ENCODE assay signal across 29 cellular contexts in the genomic region with DNA sequence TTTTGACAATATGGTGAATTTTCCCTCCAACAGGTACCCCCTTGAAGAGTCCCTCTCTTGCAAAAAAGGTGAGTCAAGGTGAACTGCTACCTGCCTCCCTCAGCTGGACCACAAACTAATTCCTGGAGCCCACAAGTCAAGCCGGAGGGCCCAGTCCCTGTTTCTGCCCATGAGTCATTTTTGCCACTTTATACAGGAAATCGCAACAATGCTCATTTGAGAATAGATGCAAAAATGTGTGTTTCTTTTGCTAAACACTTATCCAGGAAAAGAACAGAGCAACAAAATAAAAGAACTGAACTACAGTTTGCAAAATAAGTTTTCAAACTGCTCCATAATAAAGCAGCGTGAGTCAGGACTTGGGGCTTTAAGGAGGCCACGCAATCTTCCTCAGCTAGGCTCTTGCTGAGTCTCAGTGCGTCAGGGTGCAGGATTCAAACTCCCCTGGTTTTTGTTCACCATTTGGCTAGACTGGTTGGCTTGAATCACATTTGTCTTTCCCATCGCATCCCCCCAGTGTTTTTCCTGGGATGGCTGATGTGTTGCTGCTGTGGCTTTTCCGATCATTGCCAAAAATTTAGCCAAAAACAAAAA.
DNase-seq lines count a peak whose midpoint lies in the region; ATAC-seq and TF ChIP-seq lines count a peak whose summit lies in the region.
"Had no signal": no experiment of that assay in that cellular context is flagged by ENCODE, and none has a peak within 500 bp of the region (broad histone marks: within the 10 kb centered on the region; RNA-seq: fewer than 3 reads in every experiment).

No MANE protein-coding gene starts in this region.

- H3K79me2 ChIP-seq in mammary epithelial cell (ENCODE audit: insufficient read depth, low read length) = no peaks in the 10 kb centered on the region
- H3K79me2 ChIP-seq in PC-9 (ENCODE audit: low read depth) = no peaks in the 10 kb centered on the region

- H3K27me3 ChIP-seq in mammary epithelial cell (ENCODE audit: insufficient read depth, low read length) (no peaks in the 10 kb centered on the region), PC-9 (ENCODE audit: insufficient read depth, low read depth) (peaks cover 76% of the 10 kb centered on the region)
- H3K27me3 ChIP-seq: upper lobe of right lung had no signal

- BruUV-seq in mammary epithelial cell (replicated peaks; lab: Mats Ljungman, UMichigan) (no TSS peak), MCF 10A (replicated peaks; lab: Mats Ljungman, UMichigan) (no TSS peak), PC-9 (replicated peaks; lab: Mats Ljungman, UMichigan) (no TSS peak)

- no peaks in the 10 kb centered on the region for H3K9me2 ChIP-seq in PC-9 (ENCODE audit: insufficient read depth)

- in situ Hi-C loops in mammary epithelial cell (cut with MboI; ENCODE audit: low sequenced_read_pairs in 2 of 2) = loop anchor here in 1 of 2 donors (10.0 kb wide), 1 partner anchor 247 kb away; no protein-coding TSS in a partner anchor

- no peaks in the 10 kb centered on the region for H3K9me3 Mint-ChIP-seq in MCF 10A (ENCODE audit: unreplicated experiment)
- H3K9me3 Mint-ChIP-seq: activated CD4-positive, alpha-beta memory T cell treated with anti-CD3 and anti-CD28 coated beads, Interleukin-2, amount 10 ng/mL, durations not matched to agents 7 days and 5 days; activated naive CD8-positive, alpha-beta T cell treated with anti-CD3 and anti-CD28 coated beads, Interleukin-2, amount 10 ng/mL, durations not matched to agents 7 days and 5 days; CD4-positive, alpha-beta memory T cell; central memory CD8-positive, alpha-beta T cell; dendritic cell treated with granulocyte-macrophage colony-stimulating factor and Interleukin-4, amounts not matched to agents 40 ng/mL and 50 ng/mL, for 4 days; IgD-negative memory B cell; natural killer cell treated with Interleukin-12 subunit alpha and Interleukin-12 subunit beta and Interleukin-15 and Interleukin-18, amount 100 ng/mL, for 72 hours; T-helper 1 cell treated with Interleukin-12 subunit alpha and Interleukin-12 subunit beta and Interleukin-4 antibody, amounts not matched to agents 30 μg/mL and 1 μg/mL, for 36 hours had no signal

- H3K36me3 ChIP-seq in mammary epithelial cell (ENCODE audit: insufficient read depth, low read length) (no peaks in the 10 kb centered on the region), PC-9 (ENCODE audit: low read depth) (no peaks in the 10 kb centered on the region)

- peaks cover 45% of the 10 kb centered on the region for H3K36me3 Mint-ChIP-seq in MCF 10A (ENCODE audit: insufficient read depth, unreplicated experiment)
- H3K36me3 Mint-ChIP-seq: activated naive CD8-positive, alpha-beta T cell treated with anti-CD3 and anti-CD28 coated beads, Interleukin-2, amount 10 ng/mL, durations not matched to agents 7 days and 5 days; CD4-positive, alpha-beta memory T cell; IgD-negative memory B cell; natural killer cell treated with Interleukin-12 subunit alpha and Interleukin-12 subunit beta and Interleukin-15 and Interleukin-18, amount 100 ng/mL, for 72 hours had no signal

- H3K4me3 ChIP-seq in mammary epithelial cell (replicated peaks in 1 of 3; ENCODE audit: insufficient read depth in 1 of 3, low read depth in 2 of 3, low read length in 3 of 3) (no peak overlapping the region), PC-9 (no peak overlapping the region)
- H3K4me3 ChIP-seq: SK-N-MC, upper lobe of right lung had no signal

- H3K4me2 ChIP-seq in mammary epithelial cell (ENCODE audit: insufficient read depth, low read depth, low read length) (no peak overlapping the region), PC-9 (no peak overlapping the region)

- CTCF ChIA-PET in mammary epithelial cell (lab: Charles Lee; ENCODE audit: low non-redundant PET) (no interaction called here), MCF 10A (lab: Yijun Ruan, JAX) (interaction anchor here (0.6 to 1.9 kb wide), 7 partner anchors 14 to 899 kb away, joined by 3 to 6 read pairs (median 3); no protein-coding TSS in a partner anchor), PC-9 (lab: Charles Lee) (no interaction called here)

- TF ChIP-seq CTCF in mammary epithelial cell (conservative IDR thresholded peaks at IDR 0.05 in 1 of 2, IDR thresholded peaks at IDR 0.05 in 1 of 2; ENCODE audit: extremely low read depth in 1 of 2, insufficient read depth in 1 of 2, low read depth in 1 of 2, low read length in 2 of 2) (no peak), MCF 10A (IDR thresholded peaks at IDR 0.05; ENCODE audit: unreplicated experiment) (no peak), GM20000 (IDR thresholded peaks at IDR 0.05; ENCODE audit: extremely low read depth, missing control alignments) (no peak), PC-9 (conservative IDR thresholded peaks at IDR 0.05) (no peak)

- 80% methylated on average over 7 of the region's 7 CpGs for WGBS in mammary epithelial cell (ENCODE audit: low coverage, missing lambda C conversion rate)

- no peak overlapping the region for H3K9ac ChIP-seq in mammary epithelial cell (ENCODE audit: insufficient read depth, low read length)

- H3K27me3 Mint-ChIP-seq in MCF 10A (ENCODE audit: insufficient read depth, unreplicated experiment) = no peaks in the 10 kb centered on the region
- H3K27me3 Mint-ChIP-seq: activated CD4-positive, alpha-beta memory T cell treated with anti-CD3 and anti-CD28 coated beads, Interleukin-2, amount 10 ng/mL, durations not matched to agents 7 days and 5 days; CD4-positive, alpha-beta memory T cell; central memory CD8-positive, alpha-beta T cell; dendritic cell treated with granulocyte-macrophage colony-stimulating factor and Interleukin-4, amounts not matched to agents 40 ng/mL and 50 ng/mL, for 4 days; natural killer cell treated with Interleukin-12 subunit alpha and Interleukin-12 subunit beta and Interleukin-15 and Interleukin-18, amount 100 ng/mL, for 72 hours had no signal

- intact Hi-C loops in mammary epithelial cell (cut with micrococcal nuclease) = no loop called here
- intact Hi-C loops in MCF 10A (cut with micrococcal nuclease) = no loop called here
- intact Hi-C loops in PC-9 (cut with micrococcal nuclease; ENCODE audit: unreplicated experiment) = no loop called here

- DNase-seq in mammary epithelial cell (peak; percentile 78), MCF 10A (ENCODE audit: unreplicated experiment) (no peak), astrocyte of the hippocampus (ENCODE audit: low read depth, low spot score) (peak; percentile 60), lung microvascular endothelial cell (ENCODE audit: low read depth in 2 of 2) (peak; percentile 30 to 53), GM20000 (ENCODE audit: low spot score) (no peak), NCI-H1048 (lab: John Stamatoyannopoulos, UW) (no peak), PC-9 (no peak)
- DNase-seq: 8988T; activated CD4-positive, alpha-beta memory T cell treated with anti-CD3 and anti-CD28 coated beads, Interleukin-2, amount 10 ng/mL, durations not matched to agents 7 days and 5 days; activated CD4-positive, alpha-beta T cell treated with anti-CD3 and anti-CD28 coated beads for 1 hour; activated effector memory CD4-positive, alpha-beta T cell treated with anti-CD3 and anti-CD28 coated beads, Interleukin-2, amount 50 U/mL, for 16 hours; activated naive CD8-positive, alpha-beta T cell treated with anti-CD3 and anti-CD28 coated beads, Interleukin-2, amount 10 ng/mL, durations not matched to agents 7 days and 5 days; AML-193; CD4-positive, alpha-beta memory T cell; EL; NCI-H1105; NCI-H187 treated with DMSO at 0.1 percent for 48 hours; NCI-H69; right cardiac atrium; RPMI8226; stimulated activated CD4-positive, alpha-beta T cell treated with anti-CD3 and anti-CD28 coated beads, Interleukin-4, amount 100 ng/mL, for 1 hour; upper lobe of right lung had no signal

- H3K27ac ChIP-seq in mammary epithelial cell (ENCODE audit: insufficient read depth, low read depth, low read length) = no peak overlapping the region
- no peak overlapping the region for H3K27ac ChIP-seq in PC-9
- H3K27ac ChIP-seq: SK-N-MC, upper lobe of right lung had no signal

- H3F3A ChIP-seq in PC-9 (ENCODE audit: insufficient read depth, low read depth) = no peaks in the 10 kb centered on the region

- no peak overlapping the region for H3K27ac Mint-ChIP-seq in MCF 10A (ENCODE audit: low read depth, unreplicated experiment)
- H3K27ac Mint-ChIP-seq: activated CD4-positive, alpha-beta memory T cell treated with anti-CD3 and anti-CD28 coated beads, Interleukin-2, amount 10 ng/mL, durations not matched to agents 7 days and 5 days; activated naive CD8-positive, alpha-beta T cell treated with anti-CD3 and anti-CD28 coated beads, Interleukin-2, amount 10 ng/mL, durations not matched to agents 7 days and 5 days; CD4-positive, alpha-beta memory T cell; dendritic cell treated with granulocyte-macrophage colony-stimulating factor and Interleukin-4, amounts not matched to agents 40 ng/mL and 50 ng/mL, for 4 days; natural killer cell treated with Interleukin-12 subunit alpha and Interleukin-12 subunit beta and Interleukin-15 and Interleukin-18, amount 100 ng/mL, for 72 hours; T-helper 1 cell treated with Interleukin-12 subunit alpha and Interleukin-12 subunit beta and Interleukin-4 antibody, amounts not matched to agents 30 μg/mL and 1 μg/mL, for 36 hours had no signal

- H2AFZ ChIP-seq in mammary epithelial cell (ENCODE audit: low read depth, low read length) = no peak overlapping the region
- no peak overlapping the region for H2AFZ ChIP-seq in PC-9

- H3K4me1 Mint-ChIP-seq in MCF 10A (ENCODE audit: insufficient read depth, unreplicated experiment) = no peaks in the 10 kb centered on the region
- H3K4me1 Mint-ChIP-seq: activated CD4-positive, alpha-beta memory T cell treated with anti-CD3 and anti-CD28 coated beads, Interleukin-2, amount 10 ng/mL, durations not matched to agents 7 days and 5 days; activated naive CD8-positive, alpha-beta T cell treated with anti-CD3 and anti-CD28 coated beads, Interleukin-2, amount 10 ng/mL, durations not matched to agents 7 days and 5 days; CD4-positive, alpha-beta memory T cell; central memory CD8-positive, alpha-beta T cell; IgD-negative memory B cell had no signal

- no peak overlapping the region for H3K4me3 Mint-ChIP-seq in MCF 10A (ENCODE audit: unreplicated experiment)
- H3K4me3 Mint-ChIP-seq: activated CD4-positive, alpha-beta memory T cell treated with anti-CD3 and anti-CD28 coated beads, Interleukin-2, amount 10 ng/mL, durations not matched to agents 7 days and 5 days; activated naive CD8-positive, alpha-beta T cell treated with anti-CD3 and anti-CD28 coated beads, Interleukin-2, amount 10 ng/mL, durations not matched to agents 7 days and 5 days; CD4-positive, alpha-beta memory T cell; central memory CD8-positive, alpha-beta T cell; dendritic cell treated with granulocyte-macrophage colony-stimulating factor and Interleukin-4, amounts not matched to agents 40 ng/mL and 50 ng/mL, for 4 days; IgD-negative memory B cell; natural killer cell treated with Interleukin-12 subunit alpha and Interleukin-12 subunit beta and Interleukin-15 and Interleukin-18, amount 100 ng/mL, for 72 hours; T-helper 1 cell treated with Interleukin-12 subunit alpha and Interleukin-12 subunit beta and Interleukin-4 antibody, amounts not matched to agents 30 μg/mL and 1 μg/mL, for 36 hours had no signal

- no peak for ATAC-seq in HG02970 (IDR thresholded peaks at IDR 0.05; ENCODE audit: low FRiP score, unreplicated experiment)
- ATAC-seq: natural killer cell treated with Interleukin-12 subunit alpha and Interleukin-12 subunit beta and Interleukin-15 and Interleukin-18, amount 100 ng/mL, for 72 hours; upper lobe of right lung had no signal

- POLR2A ChIA-PET in MCF 10A (lab: Yijun Ruan, JAX) = interaction anchor here (0.7 to 1.4 kb wide), 4 partner anchors 12 to 217 kb away, joined by 3 to 4 read pairs (median 3); no protein-coding TSS in a partner anchor
- POLR2A ChIA-PET in PC-9 (lab: Charles Lee; ENCODE audit: unreplicated experiment) = no interaction called here

- H3K9me3 ChIP-seq in mammary epithelial cell (replicated peaks; ENCODE audit: insufficient read depth, low read length) (no peaks in the 10 kb centered on the region), PC-9 (ENCODE audit: insufficient read depth, low read depth) (no peaks in the 10 kb centered on the region)
- H3K9me3 ChIP-seq: upper lobe of right lung had no signal

- H3K4me1 ChIP-seq in mammary epithelial cell (ENCODE audit: insufficient read depth, low read length) (peaks cover 11% of the 10 kb centered on the region), PC-9 (replicated peaks; ENCODE audit: insufficient read depth) (no peaks in the 10 kb centered on the region)
- H3K4me1 ChIP-seq: upper lobe of right lung had no signal

- no peaks in the 10 kb centered on the region for H4K20me1 ChIP-seq in mammary epithelial cell (ENCODE audit: insufficient read depth, low read length)
- H4K20me1 ChIP-seq in PC-9 (ENCODE audit: insufficient read depth) = no peaks in the 10 kb centered on the region

- dilution Hi-C loops in mammary epithelial cell (cut with HindIII; ENCODE audit: low sequenced_read_pairs) = no loop called here

Comparison
In these comparisons a context has a peak if more than half of its experiments do, and no peak if none do; other contexts are left out.
1. DNase-seq: peak in mammary epithelial cell (single experiment), astrocyte of the hippocampus (single experiment) and lung microvascular endothelial cell (2 of 2); none in MCF 10A (single experiment), GM20000 (single experiment), NCI-H1048 (single experiment) and PC-9 (0 of 2).